Comparison of ENCODE assay signal across 8 cellular contexts in the genomic region with DNA sequence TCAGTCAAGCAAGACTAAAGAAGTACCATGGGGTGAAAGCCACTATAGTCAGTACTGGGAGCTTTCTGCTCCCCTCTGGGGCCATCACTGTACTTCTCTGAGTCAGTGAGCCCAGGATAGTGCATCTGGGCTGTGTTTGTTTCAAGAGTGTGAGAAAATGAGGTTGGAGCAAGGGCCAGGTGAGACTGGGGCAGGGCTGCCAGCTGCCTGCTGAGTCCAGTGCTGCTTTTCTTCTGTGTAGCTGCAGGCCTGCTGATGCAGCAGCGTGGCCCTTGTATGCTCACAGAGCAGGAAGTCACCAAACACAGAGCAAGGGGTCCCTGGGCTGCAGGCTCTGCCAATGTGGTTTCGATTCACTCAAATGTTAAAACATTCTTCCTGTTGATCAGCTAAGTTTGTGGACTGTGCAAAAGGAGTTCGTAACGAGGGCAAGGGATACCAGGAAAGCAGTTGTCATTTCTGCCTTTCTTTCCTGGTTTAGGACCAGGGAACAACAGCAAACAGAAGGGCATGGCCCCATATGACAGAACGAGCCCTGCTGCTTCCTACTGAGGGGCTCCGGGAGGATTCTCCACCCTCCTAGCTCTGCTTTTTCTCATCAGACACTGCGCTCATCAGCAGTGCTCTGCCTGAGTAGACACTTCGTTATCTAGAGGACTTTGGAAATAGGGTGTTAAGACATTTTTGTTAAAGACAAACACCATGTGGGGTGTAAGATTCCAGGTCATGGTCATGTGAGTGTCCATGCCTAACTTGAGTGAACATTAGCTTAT.
A peak's percentile ranks its signal among the peaks of the same experiment; 100 is the strongest.
DNase-seq lines count a peak whose midpoint lies in the region; ATAC-seq and TF ChIP-seq lines count a peak whose summit lies in the region.

No MANE protein-coding gene starts in this region.

- CTCF ChIA-PET in activated CD8-positive, alpha-beta T cell treated with anti-CD3 and anti-CD28 coated beads for 36 hours (lab: Charles Lee) = interaction anchor here (1.0 kb wide), 1 partner anchor 456 kb away, joined by 4 read pairs; no protein-coding TSS in a partner anchor

- peak; percentile 57 for ATAC-seq in HG02840 (IDR thresholded peaks at IDR 0.05; ENCODE audit: low FRiP score, unreplicated experiment)
- ATAC-seq in activated CD8-positive, alpha-beta T cell treated with anti-CD3 and anti-CD28 coated beads for 36 hours = peak; percentile 80
- ATAC-seq in sciatic nerve = peak; percentile 49

- peaks cover 15% of the 10 kb centered on the region for H3K4me1 Mint-ChIP-seq in activated CD8-positive, alpha-beta T cell treated with anti-CD3 and anti-CD28 coated beads for 36 hours (ENCODE audit: low read depth)

- peaks cover 13% of the 10 kb centered on the region for H3K9me3 Mint-ChIP-seq in activated CD8-positive, alpha-beta T cell treated with anti-CD3 and anti-CD28 coated beads for 36 hours

- TF ChIP-seq CTCF in activated CD8-positive, alpha-beta T cell treated with anti-CD3 and anti-CD28 coated beads for 36 hours (IDR thresholded peaks at IDR 0.05) = no peak

- H3K36me3 Mint-ChIP-seq in activated CD8-positive, alpha-beta T cell treated with anti-CD3 and anti-CD28 coated beads for 36 hours (ENCODE audit: low read depth) = no peaks in the 10 kb centered on the region

- no peak overlapping the region for H3K4me3 Mint-ChIP-seq in activated CD8-positive, alpha-beta T cell treated with anti-CD3 and anti-CD28 coated beads for 36 hours

- intact Hi-C loops in activated CD8-positive, alpha-beta T cell treated with anti-CD3 and anti-CD28 coated beads for 36 hours (cut with micrococcal nuclease) = no loop called here
- intact Hi-C loops in sciatic nerve (cut with DNase I) = no loop called here

- H3K27me3 Mint-ChIP-seq in activated CD8-positive, alpha-beta T cell treated with anti-CD3 and anti-CD28 coated beads for 36 hours = no peaks in the 10 kb centered on the region

- POLR2A ChIA-PET in activated CD8-positive, alpha-beta T cell treated with anti-CD3 and anti-CD28 coated beads for 36 hours (lab: Charles Lee) = interaction anchor here (2.0 kb wide), 1 partner anchor 11 kb away, joined by 4 read pairs; no protein-coding TSS in a partner anchor

- DNase-seq in NCI-H510A treated with DMSO at 0.1 percent for 48 hours (lab: John Stamatoyannopoulos, UW) (peak; percentile 48), NCI-H510A (lab: John Stamatoyannopoulos, UW) (no peak), sciatic nerve (ENCODE audit: low spot score) (no peak), NCI-H187 treated with DMSO at 0.1 percent for 48 hours (lab: John Stamatoyannopoulos, UW) (no peak), ureter (ENCODE audit: low spot score) (no peak)
- peak; percentile 39 for DNase-seq in activated CD8-positive, alpha-beta T cell treated with anti-CD3 and anti-CD28 coated beads for 36 hours
- no peak for DNase-seq in activated effector memory CD4-positive, alpha-beta T cell treated with Interleukin-2 at 50 U/mL for 16 hours

- peak overlapping the region; percentile 56 for H3K27ac Mint-ChIP-seq in activated CD8-positive, alpha-beta T cell treated with anti-CD3 and anti-CD28 coated beads for 36 hours

Comparison
In these comparisons a context has a peak if more than half of its experiments do, and no peak if none do; other contexts are left out.
1. DNase-seq: peak in NCI-H510A treated with DMSO at 0.1 percent for 48 hours (single experiment) and activated CD8-positive, alpha-beta T cell treated with anti-CD3 and anti-CD28 coated beads for 36 hours (single experiment); none in NCI-H510A (single experiment), sciatic nerve (single experiment), NCI-H187 treated with DMSO at 0.1 percent for 48 hours (single experiment), ureter (single experiment) and activated effector memory CD4-positive, alpha-beta T cell treated with Interleukin-2 at 50 U/mL for 16 hours (single experiment).
2. Peak in every context shown above with its lines, with median percentiles within 50 percentile points of each other: ATAC-seq.